In genomic region chr2:71226965-71227560, GRCh38 we compare ENCODE assay signal across 8 cellular contexts. TPM values are rescaled to one million over a fixed set of nuclear protein-coding genes. Genes with fewer than 3 reads are reported as not detected.
DNase-seq lines count a peak whose midpoint lies in the region; ATAC-seq and TF ChIP-seq lines count a peak whose summit lies in the region.

Gene PAIP2B, minus strand, starts transcription at chr2:71227103. Its CDS starts 24,514 bp downstream, at chr2:71202589.

- TF ChIP-seq EP300 in tibial nerve (IDR thresholded peaks at IDR 0.05) = peak in 1 of 2 donors; percentile 96

- H3K4me3 ChIP-seq in adrenal gland (peak within 1 kb of the TSS; percentile 33 to 77 (median 71)), parathyroid adenoma (ENCODE audit: low read depth, low read length) (peak within 1 kb of the TSS; percentile 89), tibial nerve (peak within 1 kb of the TSS; percentile 58 to 97 (median 90))

- 0 to 1% (median 0%) methylated on average over 18 to 30 of the region's 30 CpGs for WGBS in adrenal gland, 4 donors
- WGBS in tibial nerve, 2 donors = 0 to 1% methylated on average over 27 to 30 of the region's 30 CpGs

- TF ChIP-seq CTCF in GM10266 (IDR thresholded peaks at IDR 0.05; ENCODE audit: control insufficient read depth, insufficient read depth, low read depth, missing control alignments) = no peak
- no peak for TF ChIP-seq CTCF in adrenal gland (IDR thresholded peaks at IDR 0.05)
- TF ChIP-seq CTCF in parathyroid adenoma (IDR thresholded peaks at IDR 0.05) = no peak
- TF ChIP-seq CTCF in tibial nerve (IDR thresholded peaks at IDR 0.05) = peak in 1 of 5 experiments; percentile 27

- peak; percentile 97 for ATAC-seq in HG02642 (IDR thresholded peaks at IDR 0.05; ENCODE audit: poor library complexity, unreplicated experiment)

- DNase-seq in GM10266 (ENCODE audit: extremely low spot score) = peak; percentile 86
- DNase-seq in NCI-H128 (lab: John Stamatoyannopoulos, UW; ENCODE audit: unreplicated experiment) = peak; percentile 94
- DNase-seq in SW480 (ENCODE audit: low spot score) = peak; percentile 100
- DNase-seq in adrenal gland = peak; percentile 99 to 100 (median 99)
- DNase-seq in cardiac septum (ENCODE audit: low spot score) = peak; percentile 99
- DNase-seq in tibial nerve (ENCODE audit: low spot score in 2 of 2) = peak; percentile 99

- intact Hi-C loops in adrenal gland (cut with DNase I) (no loop called here), cardiac septum (cut with DNase I) (loop anchor here (1.0 to 10.0 kb wide), 3 partner anchors 49 to 230 kb away; no protein-coding TSS in a partner anchor)

- H3K9me3 ChIP-seq in adrenal gland (replicated peaks in 1 of 3) = no peaks in the 10 kb centered on the region
- H3K9me3 ChIP-seq in parathyroid adenoma (ENCODE audit: control insufficient read depth, low read length) = no peaks in the 10 kb centered on the region
- no peaks in the 10 kb centered on the region for H3K9me3 ChIP-seq in tibial nerve

- H3K36me3 ChIP-seq in adrenal gland (replicated peaks in 1 of 2) = no peaks in the 10 kb centered on the region
- no peaks in the 10 kb centered on the region for H3K36me3 ChIP-seq in parathyroid adenoma (ENCODE audit: control insufficient read depth, insufficient read depth, low read length)
- H3K36me3 ChIP-seq in tibial nerve = peaks cover 0 to under 1% (median 0%) of the 10 kb centered on the region in 3 donors

- TF ChIP-seq POLR2A in adrenal gland (IDR thresholded peaks at IDR 0.05) (peak in 1 of 2 donors; percentile 63), tibial nerve (IDR thresholded peaks at IDR 0.05) (peak; percentile 79 to 92)

- H3K4me1 ChIP-seq in adrenal gland (replicated peaks in 1 of 2) (peaks cover 0 to 10% of the 10 kb centered on the region in 2 donors), parathyroid adenoma (no peaks in the 10 kb centered on the region), tibial nerve (peaks cover 0 to 16% (median 4%) of the 10 kb centered on the region in 4 donors)

- peak within 1 kb of the TSS; percentile 86 for H3K4me2 ChIP-seq in parathyroid adenoma (ENCODE audit: low read length)

- H3K27me3 ChIP-seq in adrenal gland = no peaks in the 10 kb centered on the region
- no peaks in the 10 kb centered on the region for H3K27me3 ChIP-seq in parathyroid adenoma (ENCODE audit: control insufficient read depth, insufficient read depth, low read length)
- no peaks in the 10 kb centered on the region for H3K27me3 ChIP-seq in tibial nerve

- peak within 1 kb of the TSS; percentile 12 for H3K9ac ChIP-seq in parathyroid adenoma

- no peaks in the 10 kb centered on the region for H3K79me2 ChIP-seq in parathyroid adenoma

- H3K27ac ChIP-seq in adrenal gland (peak within 1 kb of the TSS in 2 of 5 donors; percentile 59 to 64), parathyroid adenoma (peak within 1 kb of the TSS; percentile 63), tibial nerve (peak within 1 kb of the TSS; percentile 74 to 94 (median 88))

- H2AFZ ChIP-seq in parathyroid adenoma = peak within 1 kb of the TSS; percentile 88

RNA-seq across cellular contexts. Expression of gene PAIP2B, which starts in this region (rescaled TPM):
- total RNA-seq in adrenal gland = 1 to 10 TPM in 6 of 8 donors, under 1 TPM in 2; 0.54 to 5.9 (median 3.2) TPM
- 1 to 10 TPM in 2 of 3 donors, under 1 TPM in 1; 0.98 to 2.1 (median 1.0) TPM for polyA plus RNA-seq in adrenal gland
- total RNA-seq in cardiac septum = 30.7 TPM
- total RNA-seq in tibial nerve = 10 to 100 TPM in 3 of 4 donors, 1 to 10 TPM in 1; 5.7 to 22.1 (median 13.6) TPM
